In genomic region chr6:109687271-109687721, GRCh38 we compare ENCODE assay signal across 9 cellular contexts. TPM values are rescaled to one million over a fixed set of nuclear protein-coding genes. Genes with fewer than 3 reads are reported as not detected.
DNase-seq lines count a peak whose midpoint lies in the region; ATAC-seq and TF ChIP-seq lines count a peak whose summit lies in the region.
"Had no signal": no experiment of that assay in that cellular context is flagged by ENCODE, and none has a peak within 500 bp of the region (broad histone marks: within the 10 kb centered on the region; RNA-seq: fewer than 3 reads in every experiment).

No MANE protein-coding gene starts in this region.

- no peaks in the 10 kb centered on the region for H3K36me3 Mint-ChIP-seq in HFFc6 (ENCODE audit: low read depth)
- H3K36me3 Mint-ChIP-seq in activated naive CD8-positive, alpha-beta T cell treated with anti-CD3 and anti-CD28 coated beads for 36 hours, result peaks cover 21% of the 10 kb centered on the region

- no peaks in the 10 kb centered on the region for H3K9me3 ChIP-seq in thyroid gland

- H3K27ac ChIP-seq in thyroid gland, result no peak overlapping the region

- peaks cover 1% of the 10 kb centered on the region for H3K27me3 Mint-ChIP-seq in HFFc6 (ENCODE audit: insufficient read depth)
- no peaks in the 10 kb centered on the region for H3K27me3 Mint-ChIP-seq in activated naive CD8-positive, alpha-beta T cell treated with anti-CD3 and anti-CD28 coated beads for 36 hours

- no peak for TF ChIP-seq POLR2A in thyroid gland (IDR thresholded peaks at IDR 0.05)

- H3K36me3 ChIP-seq in thyroid gland, result no peaks in the 10 kb centered on the region

- H3K4me1 Mint-ChIP-seq in HFFc6 (ENCODE audit: low read depth), result peaks cover 31% of the 10 kb centered on the region
- H3K4me1 Mint-ChIP-seq in activated naive CD8-positive, alpha-beta T cell treated with anti-CD3 and anti-CD28 coated beads for 36 hours, result peaks cover 25% of the 10 kb centered on the region

- TF ChIP-seq CTCF in HFFc6 (IDR thresholded peaks at IDR 0.05) (no peak), thyroid gland (IDR thresholded peaks at IDR 0.05) (no peak)

- no peaks in the 10 kb centered on the region for H3K27me3 ChIP-seq in thyroid gland

- in situ Hi-C loops in Caki2 (cut with HindIII; ENCODE audit: low pct_unique_long_range_greater_than_20kb, low sequenced_read_pairs), result no loop called here

- peaks cover 0 to 14% of the 10 kb centered on the region in 2 donors for H3K4me1 ChIP-seq in thyroid gland

- peaks cover 12% of the 10 kb centered on the region; the same call in 1 of the 2 replicates for H3K9me3 Mint-ChIP-seq in HFFc6
- H3K9me3 Mint-ChIP-seq in activated naive CD8-positive, alpha-beta T cell treated with anti-CD3 and anti-CD28 coated beads for 36 hours, result no peaks in the 10 kb centered on the region

- peak overlapping the region; percentile 72 for H3K27ac Mint-ChIP-seq in HFFc6
- peak overlapping the region; percentile 92 for H3K27ac Mint-ChIP-seq in activated naive CD8-positive, alpha-beta T cell treated with anti-CD3 and anti-CD28 coated beads for 36 hours
- H3K27ac Mint-ChIP-seq: WTC11 had no signal

- DNase-seq in Caki2 (ENCODE audit: low read depth), result peak; percentile 52
- peak; percentile 84 for DNase-seq in HFFc6
- peak; percentile 18 for DNase-seq in activated naive CD8-positive, alpha-beta T cell treated with anti-CD3 and anti-CD28 coated beads for 36 hours
- DNase-seq in kidney tubule cell (ENCODE audit: low spot score), result peak; percentile 84
- no peak for DNase-seq in thyroid gland
- no peak for DNase-seq in NCI-H1436 (lab: John Stamatoyannopoulos, UW)

- no peak overlapping the region for H3K4me3 Mint-ChIP-seq in HFFc6
- H3K4me3 Mint-ChIP-seq in activated naive CD8-positive, alpha-beta T cell treated with anti-CD3 and anti-CD28 coated beads for 36 hours, result no peak overlapping the region
- H3K4me3 Mint-ChIP-seq: WTC11 had no signal

- ATAC-seq in GM19463 (IDR thresholded peaks at IDR 0.05; ENCODE audit: unreplicated experiment), result no peak
- no peak for ATAC-seq in GM21717 (IDR thresholded peaks at IDR 0.05; ENCODE audit: unreplicated experiment)
- ATAC-seq: WTC11 had no signal

- no peak overlapping the region for H3K4me3 ChIP-seq in thyroid gland (replicated peaks in 1 of 3)

- 57 to 75% methylated on average over 2 of the region's 2 CpGs for WGBS in thyroid gland, 2 donors

- intact Hi-C loops in thyroid gland (cut with DNase I), result no loop called here

RNA-seq across cellular contexts. Expression of gene AK9, which starts 3.7 kb away (rescaled TPM):
- 0.14 and 2.2 TPM in 2 replicates for total RNA-seq in Caki2 (2014; rRNA removed; shearing (Covaris generic); ENCODE audit: low replicate concordance)
- total RNA-seq in HFFc6 (2021; fragmentation: NEBNext Ultra II Directional; extraction: Animal tissue kit (Norgen Biotek cat#: 25700)), result 1 to 10 TPM; 1.2 to 2.0 (median 1.5) TPM
- total RNA-seq in activated naive CD8-positive, alpha-beta T cell treated with anti-CD3 and anti-CD28 coated beads for 36 hours, result 1 to 10 TPM; 3.1 to 3.9 TPM
- total RNA-seq in thyroid gland, result 10 to 100 TPM; 12.5 to 42.6 (median 15.3) TPM

RNA-seq across cellular contexts. Expression of gene FIG4, which starts 3.8 kb away (rescaled TPM):
- 9.4 and 17.9 TPM in 2 replicates for total RNA-seq in Caki2 (2014; rRNA removed; shearing (Covaris generic); ENCODE audit: low replicate concordance)
- 10 to 100 TPM; 14.2 to 18.1 (median 16.6) TPM for total RNA-seq in HFFc6 (2021; fragmentation: NEBNext Ultra II Directional; extraction: Animal tissue kit (Norgen Biotek cat#: 25700))
- 10 to 100 TPM; 13.8 to 14.5 TPM for total RNA-seq in activated naive CD8-positive, alpha-beta T cell treated with anti-CD3 and anti-CD28 coated beads for 36 hours
- 10 to 100 TPM; 11.7 to 17.0 (median 16.6) TPM for total RNA-seq in thyroid gland

Comparison
In these comparisons a context has a peak if more than half of its experiments do, and no peak if none do; other contexts are left out.
1. DNase-seq: peak in Caki2 (single experiment), HFFc6 (single experiment), activated naive CD8-positive, alpha-beta T cell treated with anti-CD3 and anti-CD28 coated beads for 36 hours (single experiment) and kidney tubule cell (single experiment); none in thyroid gland (0 of 2) and NCI-H1436 (single experiment).